In the genomic region with DNA sequence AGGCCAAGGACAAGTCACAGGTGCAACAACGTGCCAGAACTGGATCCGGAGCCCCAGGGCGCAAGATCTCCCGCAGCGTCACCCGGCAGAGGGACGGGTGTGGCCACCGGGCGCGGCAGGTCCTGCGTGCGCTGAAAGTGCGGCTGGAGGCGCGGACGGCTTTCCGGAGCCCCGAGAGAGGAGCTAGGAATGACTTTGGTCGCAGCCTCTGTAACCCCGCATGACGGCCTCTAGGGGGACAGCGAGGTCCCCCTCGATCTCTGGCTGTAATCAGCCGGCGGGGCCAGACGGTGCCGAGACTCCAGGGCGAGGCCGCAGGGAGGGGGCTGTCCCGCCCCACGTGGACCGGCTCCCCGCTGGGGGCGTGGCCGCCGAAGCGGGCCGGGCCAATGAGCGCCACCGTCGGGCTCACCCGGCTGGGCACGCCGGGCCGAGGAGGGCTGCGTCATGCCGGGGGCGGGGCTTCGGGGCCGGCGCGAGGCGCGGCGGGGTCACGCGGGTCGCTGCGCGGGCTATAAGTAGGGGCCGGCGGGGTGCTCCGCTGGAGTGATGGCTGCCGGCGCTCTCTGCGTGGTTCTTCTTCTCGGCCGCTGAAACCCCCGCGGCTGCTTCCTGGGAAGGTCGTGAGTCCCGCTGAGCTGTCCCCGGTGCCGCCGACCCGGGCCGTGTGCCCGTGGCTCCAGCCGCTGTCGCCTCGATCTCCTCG, we compare ENCODE assay signal across 8 cellular contexts. TPM values are rescaled to one million over a fixed set of nuclear protein-coding genes. Genes with fewer than 3 reads are reported as not detected.
DNase-seq lines count a peak whose midpoint lies in the region; ATAC-seq and TF ChIP-seq lines count a peak whose summit lies in the region.

A gene with protein sequence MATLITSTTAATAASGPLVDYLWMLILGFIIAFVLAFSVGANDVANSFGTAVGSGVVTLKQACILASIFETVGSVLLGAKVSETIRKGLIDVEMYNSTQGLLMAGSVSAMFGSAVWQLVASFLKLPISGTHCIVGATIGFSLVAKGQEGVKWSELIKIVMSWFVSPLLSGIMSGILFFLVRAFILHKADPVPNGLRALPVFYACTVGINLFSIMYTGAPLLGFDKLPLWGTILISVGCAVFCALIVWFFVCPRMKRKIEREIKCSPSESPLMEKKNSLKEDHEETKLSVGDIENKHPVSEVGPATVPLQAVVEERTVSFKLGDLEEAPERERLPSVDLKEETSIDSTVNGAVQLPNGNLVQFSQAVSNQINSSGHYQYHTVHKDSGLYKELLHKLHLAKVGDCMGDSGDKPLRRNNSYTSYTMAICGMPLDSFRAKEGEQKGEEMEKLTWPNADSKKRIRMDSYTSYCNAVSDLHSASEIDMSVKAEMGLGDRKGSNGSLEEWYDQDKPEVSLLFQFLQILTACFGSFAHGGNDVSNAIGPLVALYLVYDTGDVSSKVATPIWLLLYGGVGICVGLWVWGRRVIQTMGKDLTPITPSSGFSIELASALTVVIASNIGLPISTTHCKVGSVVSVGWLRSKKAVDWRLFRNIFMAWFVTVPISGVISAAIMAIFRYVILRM (plus strand): TSS at position 544 of the 706 bp plus-strand sequence. CDS start 890 bp downstream, outside the sequence.

- peak within 1 kb of the TSS; percentile 93 to 97 (median 95) for H3K27ac ChIP-seq in right lobe of liver

- peak within 1 kb of the TSS; percentile 82 to 96 (median 91) for H3K4me3 ChIP-seq in right lobe of liver

- intact Hi-C loops in CD14-positive monocyte (cut with micrococcal nuclease) = loop anchor here (2.0 to 5.0 kb wide), 3 partner anchors 21 to 47 kb away; no protein-coding TSS in a partner anchor
- intact Hi-C loops in right lobe of liver (cut with DNase I) = no loop called here

- peak within 1 kb of the TSS; percentile 89 to 95 for H3K4me3 Mint-ChIP-seq in CD14-positive monocyte

- 0% methylated on average over 1 of the region's 82 CpGs for WGBS in right lobe of liver (ENCODE audit: insufficient coverage, low coverage, low lambda C conversion rate, missing lambda C conversion rate)

- TF ChIP-seq CTCF in CD14-positive monocyte (IDR thresholded peaks at IDR 0.05) (peak; percentile 26), right lobe of liver (IDR thresholded peaks at IDR 0.05) (peak; percentile 24 to 34 (median 28))

- H3K9me3 ChIP-seq in right lobe of liver = no peaks in the 10 kb centered on the region

- peaks cover 0 to 30% (median 5%) of the 10 kb centered on the region in 4 donors for H3K36me3 ChIP-seq in right lobe of liver

- no peaks in the 10 kb centered on the region for H3K27me3 ChIP-seq in right lobe of liver

- TF ChIP-seq POLR2A in right lobe of liver (IDR thresholded peaks at IDR 0.05) = peak; percentile 100

- DNase-seq in CD14-positive monocyte (ENCODE audit: low spot score) (peak; percentile 96), NCI-H774 (lab: John Stamatoyannopoulos, UW) (peak; percentile 95), dermis microvascular lymphatic vessel endothelial cell (ENCODE audit: low read depth in 2 of 2) (peak; percentile 66 to 92), right lobe of liver (peak; percentile 98 to 99 (median 98))
- DNase-seq in activated CD4-positive, alpha-beta T cell treated with anti-CD3 and anti-CD28 coated beads, Interleukin-2, amount 50 U/mL, for 48 hours = peak; percentile 97
- peak; percentile 98 to 99 for DNase-seq in stimulated activated CD4-positive, alpha-beta T cell treated with anti-CD3 and anti-CD28 coated beads, Interleukin-4, amount 100 ng/mL, for 48 hours (ENCODE audit: low read depth in 2 of 2)

- H3K4me1 Mint-ChIP-seq in CD14-positive monocyte = peaks cover 73% of the 10 kb centered on the region

- H3K9me3 Mint-ChIP-seq in CD14-positive monocyte = no peaks in the 10 kb centered on the region

- peaks cover 0 to 40% (median 12%) of the 10 kb centered on the region in 4 donors for H3K4me1 ChIP-seq in right lobe of liver

- H3K27ac Mint-ChIP-seq in CD14-positive monocyte = peak within 1 kb of the TSS; percentile 87 to 95 (median 92)

- peaks cover 0 to 2% (median 0%) of the 10 kb centered on the region in 3 donors for H3K27me3 Mint-ChIP-seq in CD14-positive monocyte (ENCODE audit: low read depth in 3 of 3)

- ATAC-seq in GM19351 (IDR thresholded peaks at IDR 0.05; ENCODE audit: unreplicated experiment) = peak; percentile 89
- ATAC-seq in HG03521 (IDR thresholded peaks at IDR 0.05; ENCODE audit: unreplicated experiment) = peak; percentile 87
- peak; percentile 85 to 97 (median 91) for ATAC-seq in right lobe of liver

- peaks cover 39 to 48% of the 10 kb centered on the region in 2 donors for H3K36me3 Mint-ChIP-seq in CD14-positive monocyte

RNA-seq across cellular contexts. Expression of the gene that starts here (rescaled TPM):
- 10 to 100 TPM; 16.1 to 36.3 TPM for polyA plus RNA-seq in CD14-positive monocyte
- total RNA-seq in dermis microvascular lymphatic vessel endothelial cell = 20.5 and 20.7 TPM in 2 replicates
- 100 to 1,000 TPM in 1 of 6 experiments, 10 to 100 TPM in 5; 14.3 to 103 (median 26.8) TPM for total RNA-seq in right lobe of liver

Comparison
In these comparisons a context has a peak if more than half of its experiments do, and no peak if none do; other contexts are left out.
1. Peak in every context shown above with its lines: DNase-seq, ATAC-seq, H3K4me3 ChIP-seq and H3K27ac ChIP-seq.
2. intact Hi-C loops: an anchor here in CD14-positive monocyte (2.0 to 5.0 kb wide); none called in right lobe of liver.